In the genomic region with DNA sequence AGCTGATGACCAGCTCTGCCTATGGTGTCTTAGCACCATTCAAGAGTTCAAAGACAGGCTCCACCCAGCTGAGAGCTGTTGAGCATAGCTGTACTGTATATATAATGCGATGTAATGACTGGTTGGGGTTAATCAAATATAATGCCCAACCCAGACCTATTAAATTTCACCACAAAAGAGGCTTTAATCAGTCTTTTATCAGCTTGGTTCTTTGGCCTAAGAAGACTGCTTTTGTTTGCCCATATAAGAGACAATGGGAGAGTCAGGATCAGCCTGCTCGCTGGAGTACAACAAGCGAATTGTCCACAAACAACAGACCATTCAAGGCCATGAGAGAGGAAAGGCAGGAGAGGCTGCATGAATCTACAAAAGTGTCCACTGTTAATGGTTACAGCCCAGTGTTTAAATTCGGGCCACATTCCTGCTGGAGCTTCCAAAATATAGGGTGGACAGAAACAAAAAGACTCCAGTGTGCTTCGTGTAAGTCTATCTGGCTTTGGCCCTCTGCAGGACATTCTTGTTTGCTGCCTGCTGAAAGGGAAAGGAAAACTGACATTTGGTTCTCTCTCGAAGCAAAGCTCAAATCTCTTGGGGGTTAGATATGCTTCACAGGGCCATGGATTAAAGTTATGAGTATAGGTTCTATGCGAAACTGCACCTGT, we compare ENCODE assay signal across 8 cellular contexts.
DNase-seq lines count a peak whose midpoint lies in the region; ATAC-seq and TF ChIP-seq lines count a peak whose summit lies in the region.

No MANE protein-coding gene starts in this region.

- H3K27ac ChIP-seq in trophoblast cell (ENCODE audit: low read depth, low read length) (no peak overlapping the region), upper lobe of left lung (no peak overlapping the region)

- WGBS in trophoblast cell (ENCODE audit: extremely low coverage, insufficient coverage, insufficient read length), result no CpG with 5 or more reads among the region's 7 CpGs
- WGBS in upper lobe of left lung, 2 donors, result 77 to 85% methylated on average over 7 of the region's 7 CpGs

- H3K18ac ChIP-seq in trophoblast cell (ENCODE audit: low read length), result no peak overlapping the region

- H3K9ac ChIP-seq in trophoblast cell (ENCODE audit: low read length), result no peak overlapping the region

- H2BK12ac ChIP-seq in trophoblast cell (ENCODE audit: low read length), result no peak overlapping the region

- in situ Hi-C loops in astrocyte of the cerebellum (cut with HindIII; ENCODE audit: low sequenced_read_pairs), result no loop called here

- H2AFZ ChIP-seq in trophoblast cell (ENCODE audit: insufficient read depth, low read length, poor library complexity), result no peak overlapping the region

- no peak overlapping the region for H2AK5ac ChIP-seq in trophoblast cell (ENCODE audit: low read length)

- no peak for TF ChIP-seq POLR2A in upper lobe of left lung (IDR thresholded peaks at IDR 0.05)

- H3K27me3 ChIP-seq in trophoblast cell (ENCODE audit: insufficient read depth, low read length) (no peaks in the 10 kb centered on the region), upper lobe of left lung (no peaks in the 10 kb centered on the region)

- no peak overlapping the region for H3K4ac ChIP-seq in trophoblast cell (ENCODE audit: low read depth, low read length)

- H2BK120ac ChIP-seq in trophoblast cell (ENCODE audit: insufficient read depth, low read length, poor library complexity), result peak overlapping the region; percentile 25

- no peak overlapping the region for H3K23ac ChIP-seq in trophoblast cell (ENCODE audit: low read length)

- H4K91ac ChIP-seq in trophoblast cell (ENCODE audit: low read depth, low read length), result no peak overlapping the region

- H4K12ac ChIP-seq in trophoblast cell (ENCODE audit: low read depth, low read length), result no peak overlapping the region

- H2BK5ac ChIP-seq in trophoblast cell (ENCODE audit: low read depth, low read length, poor library complexity), result no peak overlapping the region

- no peak overlapping the region for H4K8ac ChIP-seq in trophoblast cell (ENCODE audit: low read depth, low read length)

- no peaks in the 10 kb centered on the region for H3K36me3 ChIP-seq in trophoblast cell (ENCODE audit: control insufficient read depth in 1 of 2, insufficient read depth in 2 of 2, low read length in 2 of 2)
- no peaks in the 10 kb centered on the region for H3K36me3 ChIP-seq in upper lobe of left lung

- no peak overlapping the region for H3K4me2 ChIP-seq in trophoblast cell (ENCODE audit: low read length)

- H3K79me2 ChIP-seq in trophoblast cell (ENCODE audit: control insufficient read depth, insufficient read depth, low read length, poor library complexity), result no peaks in the 10 kb centered on the region

- DNase-seq in astrocyte of the cerebellum (ENCODE audit: low read depth) (no peak), trophoblast cell (no peak), upper lobe of left lung (no peak), cortex of kidney (lab: John Stamatoyannopoulos, UW) (no peak)
- no peak for DNase-seq in activated CD4-positive, CD25-positive, alpha-beta regulatory T cell (lab: John Stamatoyannopoulos, UW)
- no peak for DNase-seq in activated effector memory CD4-positive, alpha-beta T cell treated with Interleukin-2 at 50 U/mL for 16 hours

- H3K4me1 ChIP-seq in trophoblast cell (ENCODE audit: control insufficient read depth in 1 of 2, insufficient read depth in 2 of 2, low read length in 2 of 2), result peaks cover 0 to 9% of the 10 kb centered on the region in 2 experiments
- H3K4me1 ChIP-seq in upper lobe of left lung, result peaks cover 4 to 34% (median 19%) of the 10 kb centered on the region in 4 donors

- no peaks in the 10 kb centered on the region for H3K9me3 ChIP-seq in trophoblast cell (ENCODE audit: insufficient read depth, low read depth, low read length)
- no peaks in the 10 kb centered on the region for H3K9me3 ChIP-seq in upper lobe of left lung

- no peak for TF ChIP-seq EP300 in upper lobe of left lung (IDR thresholded peaks at IDR 0.05)

- ATAC-seq in GM18861 (IDR thresholded peaks at IDR 0.05; ENCODE audit: unreplicated experiment) (peak; percentile 87), HG02938 (IDR thresholded peaks at IDR 0.05; ENCODE audit: unreplicated experiment) (peak; percentile 51), upper lobe of left lung (ENCODE audit: low FRiP score in 2 of 2) (no peak)

- H3K4me3 ChIP-seq in astrocyte of the cerebellum (ENCODE audit: low read depth, low read length) (no peak overlapping the region), trophoblast cell (ENCODE audit: low read depth, low read length) (no peak overlapping the region), upper lobe of left lung (no peak overlapping the region)

- TF ChIP-seq CTCF in astrocyte of the cerebellum (IDR thresholded peaks at IDR 0.05; ENCODE audit: low read depth, low read length, missing control alignments) (peak; percentile 34), upper lobe of left lung (IDR thresholded peaks at IDR 0.05) (no peak)

- H3K79me1 ChIP-seq in trophoblast cell (ENCODE audit: low read length), result peaks cover 2% of the 10 kb centered on the region

- H3K14ac ChIP-seq in trophoblast cell (ENCODE audit: low read length), result no peak overlapping the region

Comparison
In these comparisons a context has a peak if more than half of its experiments do, and no peak if none do; other contexts are left out.
1. ATAC-seq: peak in GM18861 (single experiment) and HG02938 (single experiment); none in upper lobe of left lung (0 of 2).